In genomic region chr1:113197662-113198330, GRCh38 we compare ENCODE assay signal across 21 cellular contexts.
DNase-seq lines count a peak whose midpoint lies in the region; ATAC-seq and TF ChIP-seq lines count a peak whose summit lies in the region.
"Had no signal": no experiment of that assay in that cellular context is flagged by ENCODE, and none has a peak within 500 bp of the region (broad histone marks: within the 10 kb centered on the region; RNA-seq: fewer than 3 reads in every experiment).

No MANE protein-coding gene starts in this region.

- no CpG with 5 or more reads among the region's 13 CpGs for WGBS in H9 (ENCODE audit: extremely low coverage, insufficient read length, low lambda C conversion rate)
- WGBS in IMR-90 (ENCODE audit: extremely low coverage in 2 of 2, insufficient read length in 1 of 2), 2 experiments, result 48% methylated on average over 4 of the region's 13 CpGs; no CpG with 5 or more reads in 1 of the 2 experiments
- WGBS in esophagus, 2 donors, result 37 to 58% methylated on average over 13 of the region's 13 CpGs
- WGBS in trophoblast cell (ENCODE audit: extremely low coverage, insufficient coverage, insufficient read length), result no CpG with 5 or more reads among the region's 13 CpGs

- H3K27ac ChIP-seq in H9 (ENCODE audit: insufficient read length, low read depth, low read length) (no peak overlapping the region), IMR-90 (ENCODE audit: insufficient read depth, low read length) (no peak overlapping the region), esophagus (ENCODE audit: low read depth in 2 of 2, low read length in 1 of 2) (peak overlapping the region; percentile 80 to 82), trophoblast cell (ENCODE audit: low read depth, low read length) (no peak overlapping the region)
- H3K27ac ChIP-seq: SK-N-MC had no signal

- no peak overlapping the region for H3K4me3 Mint-ChIP-seq in H9
- no peak overlapping the region for H3K4me3 Mint-ChIP-seq in activated naive CD8-positive, alpha-beta T cell treated with anti-CD3 and anti-CD28 coated beads for 36 hours
- H3K4me3 Mint-ChIP-seq in activated CD4-positive, alpha-beta T cell treated with anti-CD3 and anti-CD28 coated beads, Interleukin-2, amount 10 ng/mL, durations not matched to agents 7 days and 5 days, result no peak overlapping the region
- H3K4me3 Mint-ChIP-seq: CD8-positive, alpha-beta memory T cell had no signal

- H3K14ac ChIP-seq in H9 (ENCODE audit: insufficient read depth, low read length) (no peak overlapping the region), IMR-90 (replicated peaks; ENCODE audit: low read depth, low read length) (no peak overlapping the region), trophoblast cell (ENCODE audit: low read length) (peak overlapping the region; percentile 52)

- no peaks in the 10 kb centered on the region for H3K23me2 ChIP-seq in H9 (ENCODE audit: insufficient read length, low read depth, low read length, poor library complexity, severe bottlenecking)

- ATAC-seq in IMR-90 (ENCODE audit: low read depth), result no peak
- ATAC-seq in HG02973 (IDR thresholded peaks at IDR 0.05; ENCODE audit: unreplicated experiment), result no peak

- H4K5ac ChIP-seq in H9 (ENCODE audit: insufficient read length, low read depth, low read length), result no peak overlapping the region
- H4K5ac ChIP-seq in IMR-90 (ENCODE audit: low read depth, low read length), result no peak overlapping the region

- H3K27me3 Mint-ChIP-seq in H9 (ENCODE audit: low read depth), result no peaks in the 10 kb centered on the region
- no peaks in the 10 kb centered on the region for H3K27me3 Mint-ChIP-seq in activated naive CD8-positive, alpha-beta T cell treated with anti-CD3 and anti-CD28 coated beads for 36 hours
- no peaks in the 10 kb centered on the region for H3K27me3 Mint-ChIP-seq in activated CD4-positive, alpha-beta T cell treated with anti-CD3 and anti-CD28 coated beads, Interleukin-2, amount 10 ng/mL, durations not matched to agents 7 days and 5 days

- H4K91ac ChIP-seq in H9 (ENCODE audit: insufficient read length, low read depth, low read length) (no peak overlapping the region), IMR-90 (ENCODE audit: insufficient read depth, low read depth, low read length) (no peak overlapping the region), trophoblast cell (ENCODE audit: low read depth, low read length) (peak overlapping the region; percentile 31)

- H3K9me3 ChIP-seq in H9 (ENCODE audit: control insufficient read depth, low read depth, low read length) (no peaks in the 10 kb centered on the region), IMR-90 (ENCODE audit: control insufficient read depth, insufficient read depth, low read length) (no peaks in the 10 kb centered on the region), esophagus (ENCODE audit: control insufficient read depth in 2 of 2, insufficient read depth in 1 of 2, low read depth in 1 of 2, low read length in 1 of 2) (no peaks in the 10 kb centered on the region), trophoblast cell (ENCODE audit: insufficient read depth, low read depth, low read length) (peaks cover 2% of the 10 kb centered on the region)

- H3K18ac ChIP-seq in H9 (ENCODE audit: insufficient read length, low read depth, low read length) (no peak overlapping the region), IMR-90 (ENCODE audit: low read depth, low read length) (no peak overlapping the region), trophoblast cell (ENCODE audit: low read length) (no peak overlapping the region)

- H4K8ac ChIP-seq in H9 (replicated peaks; ENCODE audit: insufficient read length, low read depth, low read length) (no peak overlapping the region), IMR-90 (ENCODE audit: low read depth in 2 of 2, low read length in 2 of 2) (no peak overlapping the region), trophoblast cell (ENCODE audit: low read depth, low read length) (no peak overlapping the region)

- peak overlapping the region; percentile 24 for H2AK9ac ChIP-seq in IMR-90 (replicated peaks; ENCODE audit: low read depth, low read length, poor library complexity)

- TF ChIP-seq CTCF in H9 (conservative IDR thresholded peaks at IDR 0.05) (no peak), IMR-90 (conservative IDR thresholded peaks at IDR 0.05; ENCODE audit: low read depth, low read length) (no peak)

- no peak for TF ChIP-seq RAD21 in IMR-90 (IDR thresholded peaks at IDR 0.05; ENCODE audit: low read length)

- no peak overlapping the region for H3K4me2 ChIP-seq in H9 (ENCODE audit: insufficient read depth, insufficient read length, low read length)
- no peak overlapping the region for H3K4me2 ChIP-seq in IMR-90 (ENCODE audit: low read depth, low read length)
- H3K4me2 ChIP-seq in trophoblast cell (ENCODE audit: low read length), result no peak overlapping the region

- H3K23ac ChIP-seq in H9 (ENCODE audit: insufficient read length, low read depth, low read length) (no peak overlapping the region), IMR-90 (ENCODE audit: low read depth, low read length) (no peak overlapping the region), trophoblast cell (ENCODE audit: low read length) (no peak overlapping the region)

- DNase-seq in H9 (no peak), IMR-90 (no peak), trophoblast cell (no peak)
- no peak for DNase-seq in activated naive CD8-positive, alpha-beta T cell treated with anti-CD3 and anti-CD28 coated beads for 36 hours
- no peak for DNase-seq in activated CD4-positive, alpha-beta T cell treated with anti-CD3 and anti-CD28 coated beads, Interleukin-2, amount 10 ng/mL, durations not matched to agents 7 days and 5 days
- DNase-seq: ACHN; C1 segment of cervical spinal cord; CD8-positive, alpha-beta memory T cell; DMS53; EL; H7; KBM-7; NCI-H1105 treated with DMSO at 0.1 percent for 48 hours; NCI-H1694; NCI-H2081 treated with DMSO at 0.1 percent for 48 hours; NCI-H226; NCI-H526; SHP77 had no signal

- H2BK15ac ChIP-seq in H9 (ENCODE audit: low read depth, low read length), result no peak overlapping the region
- no peak overlapping the region for H2BK15ac ChIP-seq in IMR-90 (ENCODE audit: low read depth, low read length)

- H2BK20ac ChIP-seq in H9 (ENCODE audit: low read depth, low read length, poor library complexity, severe bottlenecking), result no peak overlapping the region
- H2BK20ac ChIP-seq in IMR-90 (ENCODE audit: low read depth, low read length), result no peak overlapping the region

- dilution Hi-C loops in IMR-90 (cut with HindIII; ENCODE audit: low sequenced_read_pairs, unreplicated experiment), result no loop called here

- H3K56ac ChIP-seq in H9 (ENCODE audit: insufficient read length, low read depth, low read length) (no peak overlapping the region), IMR-90 (ENCODE audit: extremely low read depth, insufficient read depth, low read length) (no peak overlapping the region)

- peaks cover 0 to 7% (median 3%) of the 10 kb centered on the region in 3 experiments; a peak in 4 of 7 replicates for H3K36me3 Mint-ChIP-seq in H9 (ENCODE audit: insufficient read depth in 1 of 3, low read depth in 3 of 3)
- no peaks in the 10 kb centered on the region for H3K36me3 Mint-ChIP-seq in activated naive CD8-positive, alpha-beta T cell treated with anti-CD3 and anti-CD28 coated beads for 36 hours
- no peaks in the 10 kb centered on the region for H3K36me3 Mint-ChIP-seq in activated CD4-positive, alpha-beta T cell treated with anti-CD3 and anti-CD28 coated beads, Interleukin-2, amount 10 ng/mL, durations not matched to agents 7 days and 5 days (ENCODE audit: low read depth)
- H3K36me3 Mint-ChIP-seq: CD8-positive, alpha-beta memory T cell had no signal

- H3K27me3 ChIP-seq in H9 (ENCODE audit: insufficient read depth, low read length), result no peaks in the 10 kb centered on the region
- peaks cover 8% of the 10 kb centered on the region for H3K27me3 ChIP-seq in IMR-90 (ENCODE audit: control insufficient read depth, insufficient read depth, low read length)
- H3K27me3 ChIP-seq in esophagus (ENCODE audit: control insufficient read depth in 1 of 2, insufficient read depth in 2 of 2, low read length in 2 of 2), result no peaks in the 10 kb centered on the region
- no peaks in the 10 kb centered on the region for H3K27me3 ChIP-seq in trophoblast cell (ENCODE audit: insufficient read depth, low read length)

- H3T11ph ChIP-seq in H9 (ENCODE audit: low read length), result no peak overlapping the region

- H3K4me3 ChIP-seq in IMR-90 (ENCODE audit: insufficient read depth, low read depth, low read length), result no peak overlapping the region
- H3K4me3 ChIP-seq in esophagus (ENCODE audit: low read depth in 1 of 2, low read length in 2 of 2), result no peak overlapping the region
- H3K4me3 ChIP-seq in trophoblast cell (ENCODE audit: low read depth, low read length), result no peak overlapping the region
- H3K4me3 ChIP-seq: SK-N-MC had no signal

- CTCF ChIA-PET in IMR-90 (lab: Yijun Ruan, JAX), result interaction anchor here (1.1 kb wide), 1 partner anchor 8 kb away, joined by 3 read pairs; no protein-coding TSS in a partner anchor
- CTCF ChIA-PET in activated CD4-positive, alpha-beta T cell treated with anti-CD3 and anti-CD28 coated beads, Interleukin-2, amount 10 ng/mL, durations not matched to agents 7 days and 5 days (lab: Charles Lee), result interaction anchor here (0.8 to 1.5 kb wide), 2 partner anchors 51 to 366 kb away, joined by 3 read pairs; no protein-coding TSS in a partner anchor

- H3K4ac ChIP-seq in H9 (ENCODE audit: low read depth, low read length), result no peak overlapping the region
- no peak overlapping the region for H3K4ac ChIP-seq in IMR-90 (ENCODE audit: low read depth, low read length)
- H3K4ac ChIP-seq in trophoblast cell (ENCODE audit: low read depth, low read length), result no peak overlapping the region

- no peak overlapping the region for H2BK5ac ChIP-seq in H9 (ENCODE audit: insufficient read length, low read length)
- H2BK5ac ChIP-seq in IMR-90 (ENCODE audit: low read depth, low read length, poor library complexity, severe bottlenecking), result no peak overlapping the region
- peak overlapping the region; percentile 7 for H2BK5ac ChIP-seq in trophoblast cell (ENCODE audit: low read depth, low read length, poor library complexity)

- H3K9ac ChIP-seq in H9 (ENCODE audit: extremely low read depth, insufficient read length, low read length) (no peak overlapping the region), IMR-90 (ENCODE audit: low read depth, low read length) (no peak overlapping the region), trophoblast cell (ENCODE audit: low read length) (no peak overlapping the region)

- no peaks in the 10 kb centered on the region for H3K79me2 ChIP-seq in H9 (ENCODE audit: insufficient read depth, low read length)
- no peaks in the 10 kb centered on the region for H3K79me2 ChIP-seq in trophoblast cell (ENCODE audit: control insufficient read depth, insufficient read depth, low read length, poor library complexity)

- POLR2A ChIA-PET in IMR-90 (lab: Charles Lee; ENCODE audit: unreplicated experiment), result no interaction called here
- POLR2A ChIA-PET in activated CD4-positive, alpha-beta T cell treated with anti-CD3 and anti-CD28 coated beads, Interleukin-2, amount 10 ng/mL, durations not matched to agents 7 days and 5 days (lab: Charles Lee), result no interaction called here

- H4K12ac ChIP-seq in trophoblast cell (ENCODE audit: low read depth, low read length), result no peak overlapping the region

- H2AFZ ChIP-seq in H9 (ENCODE audit: low read length) (no peak overlapping the region), IMR-90 (replicated peaks; ENCODE audit: low read length, poor library complexity) (peak overlapping the region; percentile 48), trophoblast cell (ENCODE audit: insufficient read depth, low read length, poor library complexity) (no peak overlapping the region)

- H2BK120ac ChIP-seq in H9 (ENCODE audit: low read depth, low read length, poor library complexity, severe bottlenecking), result no peak overlapping the region
- no peak overlapping the region for H2BK120ac ChIP-seq in IMR-90 (ENCODE audit: low read depth, low read length)
- H2BK120ac ChIP-seq in trophoblast cell (ENCODE audit: insufficient read depth, low read length, poor library complexity), result peak overlapping the region; percentile 14

- intact Hi-C loops in IMR-90 (cut with micrococcal nuclease), result no loop called here

- no TSS peak for BruUV-seq in IMR-90 (replicated peaks; lab: Mats Ljungman, UMichigan)

- peaks cover 3 to 6% of the 10 kb centered on the region in 2 experiments; a peak in 3 of 5 replicates for H3K9me3 Mint-ChIP-seq in H9
- H3K9me3 Mint-ChIP-seq in activated naive CD8-positive, alpha-beta T cell treated with anti-CD3 and anti-CD28 coated beads for 36 hours, result no peaks in the 10 kb centered on the region
- peaks cover 6% of the 10 kb centered on the region for H3K9me3 Mint-ChIP-seq in activated CD4-positive, alpha-beta T cell treated with anti-CD3 and anti-CD28 coated beads, Interleukin-2, amount 10 ng/mL, durations not matched to agents 7 days and 5 days

- peaks cover 62 to 66% of the 10 kb centered on the region in 2 experiments for H3K4me1 Mint-ChIP-seq in H9
- no peaks in the 10 kb centered on the region for H3K4me1 Mint-ChIP-seq in activated naive CD8-positive, alpha-beta T cell treated with anti-CD3 and anti-CD28 coated beads for 36 hours
- peaks cover 6% of the 10 kb centered on the region for H3K4me1 Mint-ChIP-seq in activated CD4-positive, alpha-beta T cell treated with anti-CD3 and anti-CD28 coated beads, Interleukin-2, amount 10 ng/mL, durations not matched to agents 7 days and 5 days
- H3K4me1 Mint-ChIP-seq: CD8-positive, alpha-beta memory T cell had no signal

- no peaks in the 10 kb centered on the region for H3K9me1 ChIP-seq in IMR-90 (ENCODE audit: insufficient read depth, low read length)

- no peaks in the 10 kb centered on the region for H3K36me3 ChIP-seq in IMR-90 (ENCODE audit: control insufficient read depth, insufficient read depth, low read length)
- no peaks in the 10 kb centered on the region for H3K36me3 ChIP-seq in esophagus (ENCODE audit: control insufficient read depth in 2 of 2, insufficient read depth in 2 of 2, low read length in 1 of 2)
- no peaks in the 10 kb centered on the region for H3K36me3 ChIP-seq in trophoblast cell (ENCODE audit: control insufficient read depth in 1 of 2, insufficient read depth in 2 of 2, low read length in 2 of 2)

- H3K27ac Mint-ChIP-seq in H9, result peak overlapping the region in 2 of 3 experiments; percentile 29; a peak in 3 of 7 replicates
- no peak overlapping the region for H3K27ac Mint-ChIP-seq in activated naive CD8-positive, alpha-beta T cell treated with anti-CD3 and anti-CD28 coated beads for 36 hours
- no peak overlapping the region for H3K27ac Mint-ChIP-seq in activated CD4-positive, alpha-beta T cell treated with anti-CD3 and anti-CD28 coated beads, Interleukin-2, amount 10 ng/mL, durations not matched to agents 7 days and 5 days
- H3K27ac Mint-ChIP-seq: CD8-positive, alpha-beta memory T cell had no signal

- H2BK12ac ChIP-seq in H9 (ENCODE audit: insufficient read length, low read depth, low read length) (no peak overlapping the region), trophoblast cell (ENCODE audit: low read length) (peak overlapping the region; percentile 58)

- H3K4me1 ChIP-seq in H9 (ENCODE audit: insufficient read depth, low read length) (peaks cover 2% of the 10 kb centered on the region; the same call in 1 of the 2 replicates), IMR-90 (ENCODE audit: control insufficient read depth, insufficient read depth, low read length) (no peaks in the 10 kb centered on the region), esophagus (ENCODE audit: control insufficient read depth in 2 of 2, insufficient read depth in 2 of 2, low read length in 1 of 2) (peaks cover 6 to 10% of the 10 kb centered on the region in 2 donors), trophoblast cell (ENCODE audit: control insufficient read depth in 1 of 2, insufficient read depth in 2 of 2, low read length in 2 of 2) (peaks cover 27% of the 10 kb centered on the region in 2 experiments)

- H3K79me1 ChIP-seq in H9 (ENCODE audit: insufficient read depth, low read depth, low read length, poor library complexity, severe bottlenecking) (no peaks in the 10 kb centered on the region), IMR-90 (ENCODE audit: low read depth in 1 of 2, low read length in 2 of 2) (no peaks in the 10 kb centered on the region), trophoblast cell (ENCODE audit: low read length) (peaks cover 23% of the 10 kb centered on the region)

- no peak for TF ChIP-seq POLR2A in IMR-90 (IDR thresholded peaks at IDR 0.05; ENCODE audit: low read depth, low read length)

- H2AK5ac ChIP-seq in H9 (ENCODE audit: insufficient read length, low read length) (no peak overlapping the region), IMR-90 (ENCODE audit: low read depth, low read length) (no peak overlapping the region), trophoblast cell (ENCODE audit: low read length) (no peak overlapping the region)

- in situ Hi-C loops in IMR-90 (cut with MboI; ENCODE audit: low sequenced_read_pairs), result no loop called here

- no peaks in the 10 kb centered on the region for H4K20me1 ChIP-seq in H9 (ENCODE audit: control insufficient read depth, insufficient read depth, insufficient read length)
- no peaks in the 10 kb centered on the region for H4K20me1 ChIP-seq in IMR-90 (ENCODE audit: insufficient read depth, low read length)

Comparison
In these comparisons a context has a peak if more than half of its experiments do, and no peak if none do; other contexts are left out.
1. H3K27ac ChIP-seq: peak in esophagus (2 of 2); none in H9 (single experiment), IMR-90 (single experiment) and trophoblast cell (single experiment).
2. H3K27ac Mint-ChIP-seq: peak in H9 (2 of 3); none in activated naive CD8-positive, alpha-beta T cell treated with anti-CD3 and anti-CD28 coated beads for 36 hours (single experiment) and activated CD4-positive, alpha-beta T cell treated with anti-CD3 and anti-CD28 coated beads, Interleukin-2, amount 10 ng/mL, durations not matched to agents 7 days and 5 days (single experiment).